1 cellular context compared by ENCODE assay signal in the genomic region with DNA sequence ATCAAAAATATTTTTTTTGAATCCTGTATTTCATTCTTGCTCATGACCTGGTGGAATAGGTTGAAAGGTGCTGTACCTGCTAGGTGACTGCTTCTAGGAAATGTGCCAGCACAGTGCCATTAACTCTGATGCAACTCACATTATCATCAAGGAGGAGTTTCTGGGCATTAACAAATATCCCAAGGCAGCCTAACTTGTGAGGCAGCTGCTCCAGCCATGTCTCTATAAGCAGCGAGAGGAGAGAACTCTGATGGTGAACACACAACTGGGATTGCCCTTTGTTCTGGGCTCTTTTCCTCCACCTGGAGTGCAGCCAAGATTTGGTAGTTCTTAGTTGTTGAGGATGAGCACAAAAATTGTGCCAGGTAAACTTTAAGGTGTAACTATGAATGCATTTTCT.
TF ChIP-seq lines count a peak whose summit lies in the region.

No MANE protein-coding gene starts in this region.

TF ChIP-seq in GM23338, 12 proteins besides CTCF, POLR2A, EP300 and RAD21:
- TF ChIP-seq, protein P1, sequence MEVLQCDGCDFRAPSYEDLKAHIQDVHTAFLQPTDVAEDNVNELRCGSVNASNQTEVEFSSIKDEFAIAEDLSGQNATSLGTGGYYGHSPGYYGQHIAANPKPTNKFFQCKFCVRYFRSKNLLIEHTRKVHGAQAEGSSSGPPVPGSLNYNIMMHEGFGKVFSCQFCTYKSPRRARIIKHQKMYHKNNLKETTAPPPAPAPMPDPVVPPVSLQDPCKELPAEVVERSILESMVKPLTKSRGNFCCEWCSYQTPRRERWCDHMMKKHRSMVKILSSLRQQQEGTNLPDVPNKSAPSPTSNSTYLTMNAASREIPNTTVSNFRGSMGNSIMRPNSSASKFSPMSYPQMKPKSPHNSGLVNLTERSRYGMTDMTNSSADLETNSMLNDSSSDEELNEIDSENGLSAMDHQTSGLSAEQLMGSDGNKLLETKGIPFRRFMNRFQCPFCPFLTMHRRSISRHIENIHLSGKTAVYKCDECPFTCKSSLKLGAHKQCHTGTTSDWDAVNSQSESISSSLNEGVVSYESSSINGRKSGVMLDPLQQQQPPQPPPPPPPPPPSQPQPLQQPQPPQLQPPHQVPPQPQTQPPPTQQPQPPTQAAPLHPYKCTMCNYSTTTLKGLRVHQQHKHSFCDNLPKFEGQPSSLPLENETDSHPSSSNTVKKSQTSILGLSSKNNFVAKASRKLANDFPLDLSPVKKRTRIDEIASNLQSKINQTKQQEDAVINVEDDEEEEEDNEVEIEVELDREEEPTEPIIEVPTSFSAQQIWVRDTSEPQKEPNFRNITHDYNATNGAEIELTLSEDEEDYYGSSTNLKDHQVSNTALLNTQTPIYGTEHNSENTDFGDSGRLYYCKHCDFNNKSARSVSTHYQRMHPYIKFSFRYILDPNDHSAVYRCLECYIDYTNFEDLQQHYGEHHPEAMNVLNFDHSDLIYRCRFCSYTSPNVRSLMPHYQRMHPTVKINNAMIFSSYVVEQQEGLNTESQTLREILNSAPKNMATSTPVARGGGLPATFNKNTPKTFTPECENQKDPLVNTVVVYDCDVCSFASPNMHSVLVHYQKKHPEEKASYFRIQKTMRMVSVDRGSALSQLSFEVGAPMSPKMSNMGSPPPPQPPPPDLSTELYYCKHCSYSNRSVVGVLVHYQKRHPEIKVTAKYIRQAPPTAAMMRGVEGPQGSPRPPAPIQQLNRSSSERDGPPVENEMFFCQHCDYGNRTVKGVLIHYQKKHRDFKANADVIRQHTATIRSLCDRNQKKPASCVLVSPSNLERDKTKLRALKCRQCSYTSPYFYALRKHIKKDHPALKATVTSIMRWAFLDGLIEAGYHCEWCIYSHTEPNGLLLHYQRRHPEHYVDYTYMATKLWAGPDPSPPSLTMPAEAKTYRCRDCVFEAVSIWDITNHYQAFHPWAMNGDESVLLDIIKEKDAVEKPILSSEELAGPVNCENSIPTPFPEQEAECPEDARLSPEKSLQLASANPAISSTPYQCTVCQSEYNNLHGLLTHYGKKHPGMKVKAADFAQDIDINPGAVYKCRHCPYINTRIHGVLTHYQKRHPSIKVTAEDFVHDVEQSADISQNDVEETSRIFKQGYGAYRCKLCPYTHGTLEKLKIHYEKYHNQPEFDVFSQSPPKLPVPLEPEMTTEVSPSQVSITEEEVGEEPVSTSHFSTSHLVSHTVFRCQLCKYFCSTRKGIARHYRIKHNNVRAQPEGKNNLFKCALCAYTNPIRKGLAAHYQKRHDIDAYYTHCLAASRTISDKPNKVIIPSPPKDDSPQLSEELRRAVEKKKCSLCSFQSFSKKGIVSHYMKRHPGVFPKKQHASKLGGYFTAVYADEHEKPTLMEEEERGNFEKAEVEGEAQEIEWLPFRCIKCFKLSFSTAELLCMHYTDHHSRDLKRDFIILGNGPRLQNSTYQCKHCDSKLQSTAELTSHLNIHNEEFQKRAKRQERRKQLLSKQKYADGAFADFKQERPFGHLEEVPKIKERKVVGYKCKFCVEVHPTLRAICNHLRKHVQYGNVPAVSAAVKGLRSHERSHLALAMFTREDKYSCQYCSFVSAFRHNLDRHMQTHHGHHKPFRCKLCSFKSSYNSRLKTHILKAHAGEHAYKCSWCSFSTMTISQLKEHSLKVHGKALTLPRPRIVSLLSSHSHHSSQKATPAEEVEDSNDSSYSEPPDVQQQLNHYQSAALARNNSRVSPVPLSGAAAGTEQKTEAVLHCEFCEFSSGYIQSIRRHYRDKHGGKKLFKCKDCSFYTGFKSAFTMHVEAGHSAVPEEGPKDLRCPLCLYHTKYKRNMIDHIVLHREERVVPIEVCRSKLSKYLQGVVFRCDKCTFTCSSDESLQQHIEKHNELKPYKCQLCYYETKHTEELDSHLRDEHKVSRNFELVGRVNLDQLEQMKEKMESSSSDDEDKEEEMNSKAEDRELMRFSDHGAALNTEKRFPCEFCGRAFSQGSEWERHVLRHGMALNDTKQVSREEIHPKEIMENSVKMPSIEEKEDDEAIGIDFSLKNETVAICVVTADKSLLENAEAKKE (CRISPR knock-in tag; IDR thresholded peaks at IDR 0.05) = no peak
- TF ChIP-seq JUNB (IDR thresholded peaks at IDR 0.05; ENCODE audit: unreplicated experiment) (no peak), NANOG (IDR thresholded peaks at IDR 0.05; ENCODE audit: borderline replicate concordance) (no peak), ZNF331 (CRISPR knock-in tag; IDR thresholded peaks at IDR 0.05; ENCODE audit: low read depth) (no peak), CREB1 (CRISPR knock-in tag; IDR thresholded peaks at IDR 0.05; ENCODE audit: low read depth) (no peak)
- TF ChIP-seq, protein P2, sequence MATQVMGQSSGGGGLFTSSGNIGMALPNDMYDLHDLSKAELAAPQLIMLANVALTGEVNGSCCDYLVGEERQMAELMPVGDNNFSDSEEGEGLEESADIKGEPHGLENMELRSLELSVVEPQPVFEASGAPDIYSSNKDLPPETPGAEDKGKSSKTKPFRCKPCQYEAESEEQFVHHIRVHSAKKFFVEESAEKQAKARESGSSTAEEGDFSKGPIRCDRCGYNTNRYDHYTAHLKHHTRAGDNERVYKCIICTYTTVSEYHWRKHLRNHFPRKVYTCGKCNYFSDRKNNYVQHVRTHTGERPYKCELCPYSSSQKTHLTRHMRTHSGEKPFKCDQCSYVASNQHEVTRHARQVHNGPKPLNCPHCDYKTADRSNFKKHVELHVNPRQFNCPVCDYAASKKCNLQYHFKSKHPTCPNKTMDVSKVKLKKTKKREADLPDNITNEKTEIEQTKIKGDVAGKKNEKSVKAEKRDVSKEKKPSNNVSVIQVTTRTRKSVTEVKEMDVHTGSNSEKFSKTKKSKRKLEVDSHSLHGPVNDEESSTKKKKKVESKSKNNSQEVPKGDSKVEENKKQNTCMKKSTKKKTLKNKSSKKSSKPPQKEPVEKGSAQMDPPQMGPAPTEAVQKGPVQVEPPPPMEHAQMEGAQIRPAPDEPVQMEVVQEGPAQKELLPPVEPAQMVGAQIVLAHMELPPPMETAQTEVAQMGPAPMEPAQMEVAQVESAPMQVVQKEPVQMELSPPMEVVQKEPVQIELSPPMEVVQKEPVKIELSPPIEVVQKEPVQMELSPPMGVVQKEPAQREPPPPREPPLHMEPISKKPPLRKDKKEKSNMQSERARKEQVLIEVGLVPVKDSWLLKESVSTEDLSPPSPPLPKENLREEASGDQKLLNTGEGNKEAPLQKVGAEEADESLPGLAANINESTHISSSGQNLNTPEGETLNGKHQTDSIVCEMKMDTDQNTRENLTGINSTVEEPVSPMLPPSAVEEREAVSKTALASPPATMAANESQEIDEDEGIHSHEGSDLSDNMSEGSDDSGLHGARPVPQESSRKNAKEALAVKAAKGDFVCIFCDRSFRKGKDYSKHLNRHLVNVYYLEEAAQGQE (IDR thresholded peaks at IDR 0.05; ENCODE audit: unreplicated experiment) = no peak
- TF ChIP-seq, protein P3, sequence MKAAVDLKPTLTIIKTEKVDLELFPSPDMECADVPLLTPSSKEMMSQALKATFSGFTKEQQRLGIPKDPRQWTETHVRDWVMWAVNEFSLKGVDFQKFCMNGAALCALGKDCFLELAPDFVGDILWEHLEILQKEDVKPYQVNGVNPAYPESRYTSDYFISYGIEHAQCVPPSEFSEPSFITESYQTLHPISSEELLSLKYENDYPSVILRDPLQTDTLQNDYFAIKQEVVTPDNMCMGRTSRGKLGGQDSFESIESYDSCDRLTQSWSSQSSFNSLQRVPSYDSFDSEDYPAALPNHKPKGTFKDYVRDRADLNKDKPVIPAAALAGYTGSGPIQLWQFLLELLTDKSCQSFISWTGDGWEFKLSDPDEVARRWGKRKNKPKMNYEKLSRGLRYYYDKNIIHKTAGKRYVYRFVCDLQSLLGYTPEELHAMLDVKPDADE (IDR thresholded peaks at IDR 0.05) = no peak
